ENCODE assay signal across 8 cellular contexts in the genomic region with DNA sequence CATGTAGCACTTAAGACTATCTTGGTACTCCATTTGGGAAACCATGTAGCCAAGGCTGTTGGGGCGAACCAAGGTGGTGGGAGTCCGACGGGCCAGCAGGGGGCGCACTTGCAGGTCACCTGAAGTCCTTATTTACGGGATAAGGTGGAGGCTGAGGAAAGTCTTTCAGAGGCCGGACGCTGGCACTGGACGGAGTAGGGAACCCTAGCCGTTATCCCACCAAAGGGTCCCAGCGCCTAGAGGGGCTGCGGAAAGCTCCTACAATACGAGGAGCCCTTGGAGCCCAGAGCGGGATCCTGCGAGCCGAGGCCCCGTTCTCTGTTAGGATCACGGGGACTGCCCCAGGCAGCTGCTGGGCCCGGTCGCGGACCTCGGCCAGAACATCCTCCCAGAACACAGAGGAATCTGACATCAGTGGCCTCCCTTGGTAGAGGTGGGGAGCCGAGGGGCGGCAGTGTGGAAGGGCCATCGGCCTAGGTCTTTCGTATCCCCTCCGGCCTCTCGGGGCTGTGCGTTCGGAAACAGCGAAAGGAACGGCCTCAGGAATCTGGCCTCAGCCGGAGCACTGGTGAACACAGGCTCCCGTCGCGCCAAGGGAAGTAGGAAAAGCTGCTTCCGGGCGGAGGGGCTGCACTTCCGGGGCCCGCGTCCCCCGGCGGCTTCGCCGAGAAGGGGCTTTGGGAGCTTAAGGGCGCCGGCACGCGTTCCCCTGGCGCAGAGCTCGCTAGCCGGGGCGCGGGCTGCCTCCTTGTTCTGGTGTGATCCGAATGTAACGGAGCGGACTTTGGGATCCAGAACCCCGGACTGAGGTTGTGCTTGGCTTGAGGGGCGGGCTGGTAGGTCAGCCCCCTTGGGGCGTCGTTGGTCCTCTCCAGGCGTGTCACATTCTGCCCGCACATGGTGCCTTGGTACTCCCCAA. TPM values are rescaled to one million over a fixed set of nuclear protein-coding genes. Genes with fewer than 3 reads are reported as not detected.
A peak's percentile ranks its signal among the peaks of the same experiment; 100 is the strongest.
DNase-seq lines count a peak whose midpoint lies in the region; ATAC-seq, FAIRE-seq and TF ChIP-seq lines count a peak whose summit lies in the region.

No MANE protein-coding gene starts in this region.

- TF ChIP-seq EP300 in HepG2 (IDR thresholded peaks at IDR 0.05; ENCODE audit: low read depth in 2 of 2, low read length in 2 of 2) (no peak), HepG2 (CRISPR knock-in tag; IDR thresholded peaks at IDR 0.05; ENCODE audit: borderline replicate concordance) (no peak)

- H3K4me1 ChIP-seq in HepG2 (ENCODE audit: insufficient read depth, low read length) = no peaks in the 10 kb centered on the region

- no peak for TF ChIP-seq POLR2A in HepG2 (IDR thresholded peaks at IDR 0.05; ENCODE audit: insufficient read depth in 1 of 2, low read depth in 2 of 2, low read length in 2 of 2)

- H3K9me3 ChIP-seq in HepG2 (ENCODE audit: low read length) = no peaks in the 10 kb centered on the region

- TF ChIP-seq CTCF in HepG2 (CRISPR knock-in tag; IDR thresholded peaks at IDR 0.05) = peak; percentile 67

- H3K79me2 ChIP-seq in HepG2 (ENCODE audit: insufficient read depth, low read length) = no peaks in the 10 kb centered on the region

- no TSS peak for BruUV-seq in HepG2 (replicated peaks; lab: Mats Ljungman, UMichigan)

- POLR2A ChIA-PET in HepG2 (lab: Yijun Ruan, JAX) = no interaction called here

- no peak overlapping the region for H3K4me3 ChIP-seq in HepG2 (replicated peaks in 1 of 3; ENCODE audit: insufficient read depth in 1 of 3, low read depth in 2 of 3, low read length in 3 of 3)

- in situ Hi-C loops in HepG2 (cut with HindIII; ENCODE audit: extremely low pct_ligation_motif_present, low pct_unique_long_range_greater_than_20kb) = loop anchor here (5.0 to 10.0 kb wide), 3 partner anchors 47 to 256 kb away; no protein-coding TSS in a partner anchor

- intact Hi-C loops in HepG2 (cut with micrococcal nuclease; ENCODE audit: unreplicated experiment) = no loop called here

- no peak overlapping the region for H2AFZ ChIP-seq in HepG2 (ENCODE audit: low read length)

- 69% methylated on average over 43 of the region's 62 CpGs for WGBS in HepG2 (ENCODE audit: low lambda C conversion rate)

- H3K4me2 ChIP-seq in HepG2 (ENCODE audit: low read depth, low read length) = no peak overlapping the region

- no peak overlapping the region for H3K27ac ChIP-seq in caudate nucleus (ENCODE audit: low read depth, low read length)
- H3K27ac ChIP-seq in HepG2 (ENCODE audit: extremely low read length, insufficient read depth, low read length) = no peak overlapping the region

- H3K9ac ChIP-seq in HepG2 (ENCODE audit: insufficient read depth, low read depth, low read length) = no peak overlapping the region

- no peaks in the 10 kb centered on the region; a peak in 1 of 5 replicates for H3K27me3 ChIP-seq in HepG2 (ENCODE audit: control insufficient read depth in 1 of 2, insufficient read depth in 2 of 2, low read length in 2 of 2)

- H3K36me3 ChIP-seq in HepG2 (replicated peaks in 1 of 2; ENCODE audit: control insufficient read depth in 1 of 2, insufficient read depth in 2 of 2, low read length in 2 of 2) = no peaks in the 10 kb centered on the region

- TF ChIP-seq RAD21 in HepG2 (CRISPR knock-in tag; IDR thresholded peaks at IDR 0.05) = no peak

- ATAC-seq in HepG2 = peak; percentile 66; the same call in 2 of the 3 replicates
- no peak for ATAC-seq in GM19395 (IDR thresholded peaks at IDR 0.05; ENCODE audit: unreplicated experiment)
- no peak for ATAC-seq in GM19328 (IDR thresholded peaks at IDR 0.05; ENCODE audit: unreplicated experiment)

- CTCF ChIA-PET in HepG2 (lab: Yijun Ruan, JAX; ENCODE audit: low intra/inter-chr PET ratio, low total read pairs) = interaction anchor here (1.5 to 3.3 kb wide), 2 partner anchors 252 to 269 kb away, joined by 4 to 19 read pairs; no protein-coding TSS in a partner anchor

- FAIRE-seq in GM18507 (lab: Jason Lieb, UNC) (peak; percentile 63), HepG2 (lab: Jason Lieb, UNC) (no peak)

- DNase-seq in GM18507 (ENCODE audit: extremely low spot score, insufficient read length, low read depth) (no peak), NAMALWA (ENCODE audit: low spot score) (peak; percentile 61), caudate nucleus (lab: John Stamatoyannopoulos, UW) (peak in 35 of 61 donors; percentile 3 to 64 (median 24)), HepG2 (ENCODE audit: low spot score) (peak; percentile 11)
- DNase-seq in activated CD4-positive, CD25-positive, alpha-beta regulatory T cell treated with anti-CD3 and anti-CD28 coated beads, Interleukin-2, amount 50 U/mL, for 16 hours (ENCODE audit: low read depth, low spot score) = peak; percentile 49
- peak; percentile 83 for DNase-seq in stimulated activated CD4-positive, alpha-beta T cell treated with anti-CD3 and anti-CD28 coated beads, Interleukin-4, amount 100 ng/mL, for 1 hour

- H4K20me1 ChIP-seq in HepG2 (ENCODE audit: insufficient read depth, low read length) = no peaks in the 10 kb centered on the region

TF ChIP-seq in HepG2, 621 proteins besides CTCF, POLR2A, EP300 and RAD21 (continues in another document):
- TF ChIP-seq STAG1 (CRISPR knock-in tag; IDR thresholded peaks at IDR 0.05) = 0 out of 2 replicates have a peak, but pooled peaks have one; percentile 14
- TF ChIP-seq HMG20A (CRISPR knock-in tag; IDR thresholded peaks at IDR 0.05; ENCODE audit: borderline replicate concordance) = no peak
- TF ChIP-seq, protein P1, sequence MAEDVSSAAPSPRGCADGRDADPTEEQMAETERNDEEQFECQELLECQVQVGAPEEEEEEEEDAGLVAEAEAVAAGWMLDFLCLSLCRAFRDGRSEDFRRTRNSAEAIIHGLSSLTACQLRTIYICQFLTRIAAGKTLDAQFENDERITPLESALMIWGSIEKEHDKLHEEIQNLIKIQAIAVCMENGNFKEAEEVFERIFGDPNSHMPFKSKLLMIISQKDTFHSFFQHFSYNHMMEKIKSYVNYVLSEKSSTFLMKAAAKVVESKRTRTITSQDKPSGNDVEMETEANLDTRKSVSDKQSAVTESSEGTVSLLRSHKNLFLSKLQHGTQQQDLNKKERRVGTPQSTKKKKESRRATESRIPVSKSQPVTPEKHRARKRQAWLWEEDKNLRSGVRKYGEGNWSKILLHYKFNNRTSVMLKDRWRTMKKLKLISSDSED (CRISPR knock-in tag; IDR thresholded peaks at IDR 0.05) = no peak
- TF ChIP-seq RNF2 (conservative IDR thresholded peaks at IDR 0.05; ENCODE audit: low read depth) = no peak
- no peak for TF ChIP-seq ZNF672 (CRISPR knock-in tag; IDR thresholded peaks at IDR 0.05)
- 0 out of 2 replicates have a peak, but pooled peaks have one; percentile 12 for TF ChIP-seq SMC3 (IDR thresholded peaks at IDR 0.05; ENCODE audit: low read length)
- no peak for TF ChIP-seq ZNF292 (CRISPR knock-in tag; IDR thresholded peaks at IDR 0.05; ENCODE audit: borderline replicate concordance, low read depth)
- no peak for TF ChIP-seq KLF12 (CRISPR knock-in tag; IDR thresholded peaks at IDR 0.05; ENCODE audit: borderline replicate concordance)
- TF ChIP-seq ZNF792 (CRISPR knock-in tag; IDR thresholded peaks at IDR 0.05) = no peak

RNA-seq across cellular contexts. Expression of a gene that starts 29.9 kb away (rescaled TPM):
- not detected in 2 replicates for total RNA-seq in HepG2 (2016; rRNA removed; fragmentation: Illumina TruSeq; extraction: Trizol)
- not detected in 2 replicates for total RNA-seq in HepG2 (2016; cell fraction: cytosol; rRNA removed; fragmentation: Illumina TruSeq; extraction: Trizol; ENCODE audit: low read depth)
- not detected in 2 replicates for total RNA-seq in HepG2 (2016; cell fraction: insoluble cytoplasmic fraction; rRNA removed; fragmentation: Illumina TruSeq; extraction: Trizol)
- total RNA-seq in HepG2 (2016; cell fraction: membrane; rRNA removed; fragmentation: Illumina TruSeq; extraction: Trizol) = not detected in 2 replicates
- total RNA-seq in HepG2 (2016; cell fraction: nucleus; rRNA removed; fragmentation: Illumina TruSeq; extraction: Trizol) = not detected in 2 replicates
- not detected in 2 replicates for polyA plus RNA-seq in HepG2 (2011; rRNA removed)
- not detected in 2 replicates for polyA plus RNA-seq in HepG2 (2011; cell fraction: cytosol; rRNA removed)
- not detected in 2 replicates for polyA plus RNA-seq in HepG2 (2011; cell fraction: nucleus; rRNA removed)
- not detected in 2 replicates for polyA plus RNA-seq in HepG2 (2012)
- polyA plus RNA-seq in HepG2 (2016; cell fraction: cytosol; fragmentation: Illumina TruSeq; extraction: Trizol; ENCODE audit: low read depth) = not detected in 2 replicates
- polyA plus RNA-seq in HepG2 (2016; cell fraction: insoluble cytoplasmic fraction; fragmentation: Illumina TruSeq; extraction: Trizol; ENCODE audit: low read depth) = not detected in 2 replicates
- polyA plus RNA-seq in HepG2 (2016; cell fraction: membrane; fragmentation: Illumina TruSeq; extraction: Trizol; ENCODE audit: low read depth) = not detected in 2 replicates
- polyA plus RNA-seq in HepG2 (2016; cell fraction: nucleus; fragmentation: Illumina TruSeq; extraction: Trizol; ENCODE audit: insufficient read depth, low read depth) = not detected in 2 replicates
- not detected in 2 replicates for polyA minus RNA-seq in HepG2 (2011; rRNA and poly(A)+ RNA removed; ENCODE audit: low replicate concordance)
- not detected in 2 replicates for polyA minus RNA-seq in HepG2 (2011; cell fraction: cytosol; rRNA and poly(A)+ RNA removed)
- not detected in 2 replicates for polyA minus RNA-seq in HepG2 (2011; cell fraction: nucleus; rRNA and poly(A)+ RNA removed)

RNA-seq across cellular contexts. Expression of a gene that starts 35.1 kb away (rescaled TPM):
- total RNA-seq in HepG2 (2016; rRNA removed; fragmentation: Illumina TruSeq; extraction: Trizol) = not detected in 2 replicates
- total RNA-seq in HepG2 (2016; cell fraction: cytosol; rRNA removed; fragmentation: Illumina TruSeq; extraction: Trizol; ENCODE audit: low read depth) = not detected in 2 replicates
- not detected in 2 replicates for total RNA-seq in HepG2 (2016; cell fraction: insoluble cytoplasmic fraction; rRNA removed; fragmentation: Illumina TruSeq; extraction: Trizol)
- not detected in 2 replicates for total RNA-seq in HepG2 (2016; cell fraction: membrane; rRNA removed; fragmentation: Illumina TruSeq; extraction: Trizol)
- total RNA-seq in HepG2 (2016; cell fraction: nucleus; rRNA removed; fragmentation: Illumina TruSeq; extraction: Trizol) = not detected in 2 replicates
- polyA plus RNA-seq in HepG2 (2011; rRNA removed) = not detected in 2 replicates
- polyA plus RNA-seq in HepG2 (2011; cell fraction: cytosol; rRNA removed) = not detected in 2 replicates
- polyA plus RNA-seq in HepG2 (2011; cell fraction: nucleus; rRNA removed) = not detected in 2 replicates
- polyA plus RNA-seq in HepG2 (2012) = 0.01 TPM in 1 of 2 replicates, not detected in the other
- polyA plus RNA-seq in HepG2 (2016; cell fraction: cytosol; fragmentation: Illumina TruSeq; extraction: Trizol; ENCODE audit: low read depth) = not detected in 2 replicates
- polyA plus RNA-seq in HepG2 (2016; cell fraction: insoluble cytoplasmic fraction; fragmentation: Illumina TruSeq; extraction: Trizol; ENCODE audit: low read depth) = not detected in 2 replicates
- not detected in 2 replicates for polyA plus RNA-seq in HepG2 (2016; cell fraction: membrane; fragmentation: Illumina TruSeq; extraction: Trizol; ENCODE audit: low read depth)
- polyA plus RNA-seq in HepG2 (2016; cell fraction: nucleus; fragmentation: Illumina TruSeq; extraction: Trizol; ENCODE audit: insufficient read depth, low read depth) = not detected in 2 replicates
- polyA minus RNA-seq in HepG2 (2011; rRNA and poly(A)+ RNA removed; ENCODE audit: low replicate concordance) = 0.04 TPM in 1 of 2 replicates, not detected in the other
- not detected in 2 replicates for polyA minus RNA-seq in HepG2 (2011; cell fraction: cytosol; rRNA and poly(A)+ RNA removed)
- polyA minus RNA-seq in HepG2 (2011; cell fraction: nucleus; rRNA and poly(A)+ RNA removed) = not detected in 2 replicates
